8 cellular contexts compared by ENCODE assay signal in the genomic region with DNA sequence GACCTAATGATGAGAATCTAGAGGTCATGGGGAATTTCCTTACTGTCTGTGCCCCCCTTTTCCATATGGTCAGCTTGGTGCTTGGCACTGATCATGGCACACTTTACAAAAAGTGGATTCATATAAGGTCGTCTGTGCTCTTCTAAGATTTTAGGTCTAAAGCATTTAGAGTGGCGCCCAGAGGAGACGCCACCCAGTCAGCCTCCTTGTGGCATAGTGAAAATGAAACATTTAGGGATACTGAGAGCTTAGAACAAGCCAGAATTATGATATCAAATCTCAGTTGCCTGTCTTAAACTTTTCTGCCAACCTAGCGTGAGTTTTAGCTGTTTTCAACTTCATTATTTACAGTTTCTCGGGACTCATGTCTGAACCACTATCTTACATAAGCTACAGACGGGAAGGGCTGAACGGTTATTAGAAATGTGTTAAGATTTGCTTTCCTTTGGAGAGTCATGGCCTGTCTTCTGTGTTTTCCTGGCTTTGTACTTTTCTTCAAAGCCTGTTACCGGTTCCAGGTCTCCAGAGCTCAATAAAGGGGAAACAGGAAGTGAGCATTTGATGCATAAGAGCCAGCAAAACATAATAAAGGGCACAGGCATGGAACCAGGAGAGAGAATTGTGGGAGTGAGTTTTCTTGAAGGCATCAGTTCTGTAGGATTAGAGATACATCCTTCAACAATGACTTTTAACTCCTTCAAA. TPM values are rescaled to one million over a fixed set of nuclear protein-coding genes. Genes with fewer than 3 reads are reported as not detected.
DNase-seq lines count a peak whose midpoint lies in the region; ATAC-seq and TF ChIP-seq lines count a peak whose summit lies in the region.

No MANE protein-coding gene starts in this region.

- ATAC-seq in GM21528 (IDR thresholded peaks at IDR 0.05; ENCODE audit: low FRiP score, unreplicated experiment), result peak; percentile 30
- ATAC-seq in left cardiac atrium, result peak; percentile 33 to 42
- ATAC-seq in upper lobe of left lung (ENCODE audit: low FRiP score in 2 of 2), result peak; percentile 19 to 33

- H3K36me3 ChIP-seq in BLaER1 treated with 17β-estradiol and CSF1 and Interleukin-3, amounts not matched to agents 10 nM and 100 nM, result peaks cover 0 to 51% (median 24%) of the 10 kb centered on the region in 11 experiments; a peak in 17 of 22 replicates
- no peaks in the 10 kb centered on the region for H3K36me3 ChIP-seq in Peyer's patch
- no peaks in the 10 kb centered on the region for H3K36me3 ChIP-seq in upper lobe of left lung

- WGBS in upper lobe of left lung, 2 donors, result 33 to 38% methylated on average over 7 to 8 of the region's 8 CpGs

- TF ChIP-seq CTCF in Peyer's patch (IDR thresholded peaks at IDR 0.05), result no peak
- no peak for TF ChIP-seq CTCF in upper lobe of left lung (IDR thresholded peaks at IDR 0.05)

- no peaks in the 10 kb centered on the region for H3K27me3 ChIP-seq in BLaER1 treated with 17β-estradiol and CSF1 and Interleukin-3, amounts not matched to agents 10 nM and 100 nM
- H3K27me3 ChIP-seq in Peyer's patch (no peaks in the 10 kb centered on the region), upper lobe of left lung (no peaks in the 10 kb centered on the region)

- no peak for TF ChIP-seq EP300 in upper lobe of left lung (IDR thresholded peaks at IDR 0.05)

- H3K4me1 ChIP-seq in BLaER1 treated with 17β-estradiol and CSF1 and Interleukin-3, amounts not matched to agents 10 nM and 100 nM, result peaks cover 41 to 74% (median 56%) of the 10 kb centered on the region in 10 experiments
- H3K4me1 ChIP-seq in Peyer's patch, result peaks cover 0 to 12% (median 0%) of the 10 kb centered on the region in 4 donors
- peaks cover 28 to 43% (median 37%) of the 10 kb centered on the region in 4 donors for H3K4me1 ChIP-seq in upper lobe of left lung

- H3K9ac ChIP-seq in BLaER1 treated with 17β-estradiol and CSF1 and Interleukin-3, amounts not matched to agents 10 nM and 100 nM, result peak overlapping the region; percentile 17 to 65 (median 57); a peak in 20 of 22 replicates

- peak overlapping the region; percentile 81 to 92 (median 86) for H3K4me2 ChIP-seq in BLaER1 treated with 17β-estradiol and CSF1 and Interleukin-3, amounts not matched to agents 10 nM and 100 nM

- peak overlapping the region; percentile 28 to 77 (median 69); a peak in 21 of 22 replicates for H3K27ac ChIP-seq in BLaER1 treated with 17β-estradiol and CSF1 and Interleukin-3, amounts not matched to agents 10 nM and 100 nM
- H3K27ac ChIP-seq in Peyer's patch (peak overlapping the region; percentile 9 to 72 (median 37)), upper lobe of left lung (peak overlapping the region; percentile 66 to 89 (median 80))

- intact Hi-C loops in left cardiac atrium (cut with DNase I), result no loop called here

- peaks cover 5 to 31% (median 23%) of the 10 kb centered on the region in 11 experiments; a peak in 19 of 22 replicates for H3K9me3 ChIP-seq in BLaER1 treated with 17β-estradiol and CSF1 and Interleukin-3, amounts not matched to agents 10 nM and 100 nM (replicated peaks in 1 of 11)
- H3K9me3 ChIP-seq in Peyer's patch (no peaks in the 10 kb centered on the region), upper lobe of left lung (no peaks in the 10 kb centered on the region)

- H4K20me1 ChIP-seq in BLaER1 treated with 17β-estradiol and CSF1 and Interleukin-3, amounts not matched to agents 10 nM and 100 nM, result peaks cover 0 to 94% (median 42%) of the 10 kb centered on the region in 11 experiments; a peak in 12 of 22 replicates

- DNase-seq in Peyer's patch, result no peak
- DNase-seq in left cardiac atrium, result no peak
- DNase-seq in upper lobe of left lung, result no peak
- DNase-seq in NCI-H187 (lab: John Stamatoyannopoulos, UW), result no peak
- DNase-seq in stimulated activated CD8-positive, alpha-beta memory T cell treated with anti-CD3 and anti-CD28 coated beads, Interleukin-4, amount 100 ng/mL, for 48 hours, result no peak
- no peak for DNase-seq in NCI-H1930 (lab: John Stamatoyannopoulos, UW)

- H3K4me3 ChIP-seq in BLaER1 treated with 17β-estradiol and CSF1 and Interleukin-3, amounts not matched to agents 10 nM and 100 nM, result peak overlapping the region in 8 of 10 experiments; percentile 1 to 37 (median 10); a peak in 9 of 20 replicates
- H3K4me3 ChIP-seq in Peyer's patch (no peak overlapping the region), upper lobe of left lung (no peak overlapping the region)

- TF ChIP-seq POLR2A in Peyer's patch (IDR thresholded peaks at IDR 0.05), result no peak
- TF ChIP-seq POLR2A in upper lobe of left lung (IDR thresholded peaks at IDR 0.05), result no peak

RNA-seq across cellular contexts. Expression of a gene that starts 13.7 kb away (rescaled TPM):
- total RNA-seq in Peyer's patch (10 to 100 TPM; 10.7 to 32.7 (median 16.4) TPM), left cardiac atrium (10 to 100 TPM; 16.7 to 17.5 TPM), upper lobe of left lung (10 to 100 TPM; 18.5 to 40.0 (median 27.1) TPM)

RNA-seq across cellular contexts. Expression of a gene that starts 27.6 kb away (rescaled TPM):
- total RNA-seq in Peyer's patch, result 100 to 1,000 TPM in 2 of 4 donors, 10 to 100 TPM in 2; 32.9 to 127 (median 102) TPM
- total RNA-seq in left cardiac atrium, result 10 to 100 TPM; 35.7 to 42.9 TPM
- total RNA-seq in upper lobe of left lung, result 100 to 1,000 TPM in 1 of 6 donors, 10 to 100 TPM in 5; 16.0 to 138 (median 37.5) TPM

Comparison
In these comparisons a context has a peak if more than half of its experiments do, and no peak if none do; other contexts are left out.
1. H3K4me3 ChIP-seq: peak in BLaER1 treated with 17β-estradiol and CSF1 and Interleukin-3, amounts not matched to agents 10 nM and 100 nM (8 of 10); none in Peyer's patch (0 of 4) and upper lobe of left lung (0 of 4).
2. Peak in every context shown above with its lines, with median percentiles within 50 percentile points of each other: H3K27ac ChIP-seq and ATAC-seq.